Comparison of ENCODE assay signal across 13 cellular contexts in genomic region chr12:110015132-110015531, GRCh38. TPM values are rescaled to one million over a fixed set of nuclear protein-coding genes. Genes with fewer than 3 reads are reported as not detected.
DNase-seq lines count a peak whose midpoint lies in the region; ATAC-seq and TF ChIP-seq lines count a peak whose summit lies in the region.
"Had no signal": no experiment of that assay in that cellular context is flagged by ENCODE, and none has a peak within 500 bp of the region (broad histone marks: within the 10 kb centered on the region; RNA-seq: fewer than 3 reads in every experiment).

No MANE protein-coding gene starts in this region.

- H3K9me3 ChIP-seq in DND-41 (ENCODE audit: insufficient read depth, low read length, severe bottlenecking), result no peaks in the 10 kb centered on the region
- H3K9me3 ChIP-seq in MM.1S (replicated peaks; ENCODE audit: insufficient read depth, low read length), result no peaks in the 10 kb centered on the region
- H3K9me3 ChIP-seq: gastrocnemius medialis had no signal

- DNase-seq in DND-41, result no peak
- DNase-seq in MM.1S, result peak; percentile 18
- DNase-seq in activated CD8-positive, alpha-beta T cell treated with anti-CD3 and anti-CD28 coated beads for 36 hours, result no peak
- DNase-seq in memory B cell (ENCODE audit: low spot score in 2 of 2), result no peak
- no peak for DNase-seq in NCI-H2029 (lab: John Stamatoyannopoulos, UW)
- DNase-seq in NCI-H1417 (lab: John Stamatoyannopoulos, UW), result no peak
- DNase-seq: DMS 273 treated with DMSO at 0.1 percent for 48 hours; dorsolateral prefrontal cortex; gastrocnemius medialis; left ventricle myocardium superior; NCI-H1417 treated with DMSO at 0.1 percent for 48 hours; NK-92 treated with Interleukin-12 subunit alpha and Interleukin-12 subunit beta, amount 100 ng/mL, for 24 hours had no signal

- H3F3A ChIP-seq in MM.1S (ENCODE audit: insufficient read depth, low read length), result peaks cover 7% of the 10 kb centered on the region

- H3K36me3 ChIP-seq in DND-41 (ENCODE audit: insufficient read depth, low read length) (peaks cover 63% of the 10 kb centered on the region), MM.1S (replicated peaks; ENCODE audit: insufficient read depth, low read length) (no peaks in the 10 kb centered on the region; the same call in 1 of the 2 replicates)

- intact Hi-C loops in activated CD8-positive, alpha-beta T cell treated with anti-CD3 and anti-CD28 coated beads for 36 hours (cut with micrococcal nuclease), result no loop called here

- peak; percentile 47; the same call in 2 of the 3 replicates for ATAC-seq in DND-41 (ENCODE audit: insufficient read depth, low read depth)
- peak; percentile 56 for ATAC-seq in activated CD8-positive, alpha-beta T cell treated with anti-CD3 and anti-CD28 coated beads for 36 hours
- no peak for ATAC-seq in memory B cell (ENCODE audit: low read depth)
- ATAC-seq in GM19463 (IDR thresholded peaks at IDR 0.05; ENCODE audit: unreplicated experiment), result no peak
- ATAC-seq: gastrocnemius medialis, left ventricle myocardium superior had no signal

- H3K9ac ChIP-seq in DND-41 (ENCODE audit: low read depth, low read length) (no peak overlapping the region), MM.1S (ENCODE audit: low read length) (no peak overlapping the region)

- H3K4me2 ChIP-seq in DND-41 (ENCODE audit: insufficient read depth, low read length) (no peak overlapping the region), MM.1S (ENCODE audit: low read depth, low read length) (peak overlapping the region; percentile 21; the same call in 1 of the 2 replicates)

- H2AFZ ChIP-seq in DND-41 (ENCODE audit: low read depth, low read length) (no peak overlapping the region), MM.1S (ENCODE audit: low read length) (no peak overlapping the region)

- no peaks in the 10 kb centered on the region for H3K27me3 Mint-ChIP-seq in activated CD8-positive, alpha-beta T cell treated with anti-CD3 and anti-CD28 coated beads for 36 hours
- no peaks in the 10 kb centered on the region for H3K27me3 Mint-ChIP-seq in memory B cell

- H3K4me3 ChIP-seq in DND-41 (ENCODE audit: low read depth in 1 of 2, low read length in 2 of 2) (no peak overlapping the region), MM.1S (ENCODE audit: low read length) (no peak overlapping the region)
- H3K4me3 ChIP-seq: dorsolateral prefrontal cortex, gastrocnemius medialis had no signal

- peaks cover 41% of the 10 kb centered on the region for H3K4me1 Mint-ChIP-seq in activated CD8-positive, alpha-beta T cell treated with anti-CD3 and anti-CD28 coated beads for 36 hours (ENCODE audit: low read depth)
- H3K4me1 Mint-ChIP-seq in memory B cell, result peaks cover 23% of the 10 kb centered on the region

- H3K4me3 Mint-ChIP-seq in activated CD8-positive, alpha-beta T cell treated with anti-CD3 and anti-CD28 coated beads for 36 hours, result no peak overlapping the region
- H3K4me3 Mint-ChIP-seq in memory B cell, result no peak overlapping the region

- H3K79me2 ChIP-seq in DND-41 (ENCODE audit: insufficient read depth, low read length) (peaks cover 11% of the 10 kb centered on the region), MM.1S (ENCODE audit: low read length) (peaks cover 11% of the 10 kb centered on the region)

- H3K27me3 ChIP-seq in DND-41 (ENCODE audit: insufficient read depth, low read length, poor library complexity), result no peaks in the 10 kb centered on the region
- no peaks in the 10 kb centered on the region for H3K27me3 ChIP-seq in MM.1S (replicated peaks; ENCODE audit: insufficient read depth, low read length)
- H3K27me3 ChIP-seq: dorsolateral prefrontal cortex, gastrocnemius medialis had no signal

- POLR2A ChIA-PET in activated CD8-positive, alpha-beta T cell treated with anti-CD3 and anti-CD28 coated beads for 36 hours (lab: Charles Lee), result no interaction called here

- CTCF ChIA-PET in activated CD8-positive, alpha-beta T cell treated with anti-CD3 and anti-CD28 coated beads for 36 hours (lab: Charles Lee), result no interaction called here

- H3K36me3 Mint-ChIP-seq in activated CD8-positive, alpha-beta T cell treated with anti-CD3 and anti-CD28 coated beads for 36 hours (ENCODE audit: low read depth), result peaks cover 29% of the 10 kb centered on the region
- peaks cover 19% of the 10 kb centered on the region for H3K36me3 Mint-ChIP-seq in memory B cell

- peak overlapping the region; percentile 75 for H3K27ac Mint-ChIP-seq in activated CD8-positive, alpha-beta T cell treated with anti-CD3 and anti-CD28 coated beads for 36 hours
- H3K27ac Mint-ChIP-seq in memory B cell, result peak overlapping the region; percentile 95

- no peak for TF ChIP-seq CTCF in DND-41 (IDR thresholded peaks at IDR 0.05; ENCODE audit: borderline replicate concordance, extremely low read depth, low read length, poor library complexity, severe bottlenecking)
- 0 out of 2 replicates have a peak, but pooled peaks have one; percentile 4 for TF ChIP-seq CTCF in MM.1S (IDR thresholded peaks at IDR 0.05; ENCODE audit: low read length)
- no peak for TF ChIP-seq CTCF in activated CD8-positive, alpha-beta T cell treated with anti-CD3 and anti-CD28 coated beads for 36 hours (IDR thresholded peaks at IDR 0.05)

- no peaks in the 10 kb centered on the region; the same call in 1 of the 2 replicates for H4K20me1 ChIP-seq in DND-41 (ENCODE audit: insufficient read depth, low read length)
- H4K20me1 ChIP-seq in MM.1S (ENCODE audit: insufficient read depth, low read length), result no peaks in the 10 kb centered on the region

- H3K27ac ChIP-seq in DND-41 (ENCODE audit: low read length) (no peak overlapping the region; the same call in 1 of the 2 replicates), MM.1S (ENCODE audit: low read length) (no peak overlapping the region; the same call in 1 of the 2 replicates)
- H3K27ac ChIP-seq: gastrocnemius medialis had no signal

- H3K9me2 ChIP-seq in MM.1S (replicated peaks; ENCODE audit: insufficient read depth, low read length), result no peaks in the 10 kb centered on the region

- H3K9me3 Mint-ChIP-seq in activated CD8-positive, alpha-beta T cell treated with anti-CD3 and anti-CD28 coated beads for 36 hours, result no peaks in the 10 kb centered on the region
- no peaks in the 10 kb centered on the region for H3K9me3 Mint-ChIP-seq in memory B cell

- no peaks in the 10 kb centered on the region; the same call in none of the 2 replicates for H3K4me1 ChIP-seq in DND-41 (ENCODE audit: insufficient read depth, low read length)
- peaks cover 17% of the 10 kb centered on the region for H3K4me1 ChIP-seq in MM.1S (ENCODE audit: low read length)
- H3K4me1 ChIP-seq: gastrocnemius medialis had no signal

RNA-seq across cellular contexts. Expression of gene ANKRD13A, which starts 15.9 kb away (rescaled TPM):
- total RNA-seq in activated CD8-positive, alpha-beta T cell treated with anti-CD3 and anti-CD28 coated beads for 36 hours, result 10 to 100 TPM; 33.4 to 37.5 TPM

RNA-seq across cellular contexts. Expression of gene GIT2, which starts 19.0 kb away (rescaled TPM):
- total RNA-seq in activated CD8-positive, alpha-beta T cell treated with anti-CD3 and anti-CD28 coated beads for 36 hours, result 10 to 100 TPM; 49.2 to 49.6 TPM

RNA-seq across cellular contexts. Expression of gene C12orf76, which starts 33.2 kb away (rescaled TPM):
- 10 to 100 TPM in 1 of 2 experiments, 1 to 10 TPM in 1; 9.7 to 11.0 TPM for total RNA-seq in activated CD8-positive, alpha-beta T cell treated with anti-CD3 and anti-CD28 coated beads for 36 hours

Comparison
In these comparisons a context has a peak if more than half of its experiments do, and no peak if none do; other contexts are left out.
1. ATAC-seq: peak in DND-41 (single experiment) and activated CD8-positive, alpha-beta T cell treated with anti-CD3 and anti-CD28 coated beads for 36 hours (single experiment); none in memory B cell (single experiment) and GM19463 (single experiment).